24 cellular contexts compared by ENCODE assay signal in genomic region chr1:162316187-162316586, GRCh38.
"Had no signal": no experiment of that assay in that cellular context is flagged by ENCODE, and none has a peak within 500 bp of the region (broad histone marks: within the 10 kb centered on the region; RNA-seq: fewer than 3 reads in every experiment).

No MANE protein-coding gene starts in this region.

- DNase-seq: effector memory CD4-positive, alpha-beta T cell; foreskin keratinocyte; heart left ventricle; hippocampal formation; left ventricle myocardium superior; lower lobe of right lung; occipital lobe; ovary; posterior cingulate gyrus; psoas muscle; right cardiac atrium; sigmoid colon; stimulated activated CD4-positive, alpha-beta T cell treated with anti-CD3 and anti-CD28 coated beads, Interleukin-2, amount 100 ng/mL, for 24 hours; stimulated activated CD4-positive, alpha-beta T cell treated with anti-CD3 and anti-CD28 coated beads, Interleukin-4, amount 100 ng/mL, for 24 hours; stimulated activated naive CD4-positive, alpha-beta T cell treated with Interleukin-2 at 50 U/mL for 16 hours; stomach; thyroid gland; trophoblast cell had no signal

- H3K4me1 Mint-ChIP-seq: stimulated activated effector memory CD8-positive, alpha-beta T cell treated with anti-CD3 and anti-CD28 coated beads, Interleukin-12 subunit alpha, Interleukin-12 subunit beta, amount 100 ng/mL, for 72 hours had no signal

- H3K4me3 ChIP-seq: esophagus muscularis mucosa, gastroesophageal sphincter, heart left ventricle, lower lobe of right lung, ovary, psoas muscle, sigmoid colon, stomach, thyroid gland, vagina had no signal

- H3K36me3 Mint-ChIP-seq: naive thymus-derived CD8-positive, alpha-beta T cell; stimulated activated effector memory CD8-positive, alpha-beta T cell treated with anti-CD3 and anti-CD28 coated beads, Interleukin-12 subunit alpha, Interleukin-12 subunit beta, amount 100 ng/mL, for 72 hours had no signal

- H3K36me3 ChIP-seq: esophagus muscularis mucosa, gastroesophageal sphincter, heart left ventricle, lower lobe of right lung, ovary, sigmoid colon, stomach, thyroid gland, vagina had no signal

- H3K27me3 ChIP-seq: esophagus muscularis mucosa, gastroesophageal sphincter, ovary, sigmoid colon, stomach, thyroid gland, vagina had no signal

- H3K27ac ChIP-seq: esophagus muscularis mucosa, foreskin keratinocyte, gastroesophageal sphincter, heart left ventricle, lower lobe of right lung, ovary, psoas muscle, sigmoid colon, stomach, thyroid gland, vagina had no signal

- H3K9me3 Mint-ChIP-seq: dendritic cell treated with granulocyte-macrophage colony-stimulating factor and Interleukin-4, amounts not matched to agents 40 ng/mL and 50 ng/mL, for 4 days; stimulated activated effector memory CD8-positive, alpha-beta T cell treated with anti-CD3 and anti-CD28 coated beads, Interleukin-12 subunit alpha, Interleukin-12 subunit beta, amount 100 ng/mL, for 72 hours had no signal

- ATAC-seq: foreskin keratinocyte; gastroesophageal sphincter; heart left ventricle; left ventricle myocardium superior; lower lobe of right lung; naive thymus-derived CD8-positive, alpha-beta T cell; psoas muscle; right cardiac atrium; stimulated activated effector memory CD8-positive, alpha-beta T cell treated with anti-CD3 and anti-CD28 coated beads, Interleukin-12 subunit alpha, Interleukin-12 subunit beta, amount 100 ng/mL, for 72 hours had no signal

- H3K4me1 ChIP-seq: esophagus muscularis mucosa, gastroesophageal sphincter, heart left ventricle, lower lobe of right lung, psoas muscle, sigmoid colon, stomach, thyroid gland had no signal

- H3K27ac Mint-ChIP-seq: dendritic cell treated with granulocyte-macrophage colony-stimulating factor and Interleukin-4, amounts not matched to agents 40 ng/mL and 50 ng/mL, for 4 days; naive thymus-derived CD8-positive, alpha-beta T cell; stimulated activated effector memory CD8-positive, alpha-beta T cell treated with anti-CD3 and anti-CD28 coated beads, Interleukin-12 subunit alpha, Interleukin-12 subunit beta, amount 100 ng/mL, for 72 hours had no signal

- H3K9me3 ChIP-seq: esophagus muscularis mucosa, gastroesophageal sphincter, heart left ventricle, lower lobe of right lung, ovary, psoas muscle, sigmoid colon, stomach, thyroid gland, vagina had no signal

- H3K4me3 Mint-ChIP-seq: dendritic cell treated with granulocyte-macrophage colony-stimulating factor and Interleukin-4, amounts not matched to agents 40 ng/mL and 50 ng/mL, for 4 days; naive thymus-derived CD8-positive, alpha-beta T cell; stimulated activated effector memory CD8-positive, alpha-beta T cell treated with anti-CD3 and anti-CD28 coated beads, Interleukin-12 subunit alpha, Interleukin-12 subunit beta, amount 100 ng/mL, for 72 hours had no signal
